18 cellular contexts compared by ENCODE assay signal in the genomic region with DNA sequence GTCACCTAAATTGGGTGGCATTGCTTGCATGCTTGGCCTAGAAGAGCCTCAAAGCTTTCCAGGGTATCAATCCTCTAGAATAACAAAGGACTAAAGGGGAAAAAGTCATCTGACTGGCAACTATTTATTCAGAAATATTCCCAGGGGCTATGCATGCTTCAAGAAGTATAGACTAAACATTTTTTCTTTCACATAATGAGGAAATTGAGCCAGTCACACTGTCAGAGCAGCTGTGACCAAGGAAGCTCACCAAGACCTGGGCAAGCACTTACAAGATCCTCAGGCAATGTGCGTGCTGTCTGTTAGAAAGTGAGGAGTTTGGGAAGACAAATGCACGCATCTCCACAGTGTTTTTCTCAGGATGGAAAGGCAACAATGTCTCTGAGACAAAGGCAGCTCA.
DNase-seq lines count a peak whose midpoint lies in the region; ATAC-seq and TF ChIP-seq lines count a peak whose summit lies in the region.
"Had no signal": no experiment of that assay in that cellular context is flagged by ENCODE, and none has a peak within 500 bp of the region (broad histone marks: within the 10 kb centered on the region; RNA-seq: fewer than 3 reads in every experiment).

No MANE protein-coding gene starts in this region.

- DNase-seq in HAP-1 (ENCODE audit: low spot score in 2 of 2) (peak; percentile 61 to 82), NCI-H69 (lab: John Stamatoyannopoulos, UW) (peak; percentile 36), chondrocyte (ENCODE audit: low spot score) (no peak), osteocyte (ENCODE audit: extremely low spot score, unreplicated experiment) (no peak)
- DNase-seq: CD4-positive, alpha-beta T cell; COR-L47; DMS79; GOT3; Karpas-422; NCI-H1694; NCI-H2081 treated with DMSO at 0.1 percent for 48 hours; NCI-H2227 treated with DMSO at 0.1 percent for 48 hours; NCI-H510A; NCI-H774; NK-92 treated with Interleukin-12 subunit alpha and Interleukin-12 subunit beta, amount 100 ng/mL, for 24 hours had no signal

- H3K4me1 Mint-ChIP-seq in chondrocyte (ENCODE audit: low read depth) (peaks cover 22% of the 10 kb centered on the region), osteocyte (ENCODE audit: unreplicated experiment) (peaks cover 20% of the 10 kb centered on the region)

- H3K27me3 Mint-ChIP-seq in chondrocyte (ENCODE audit: low read depth) (no peaks in the 10 kb centered on the region), osteocyte (ENCODE audit: unreplicated experiment) (no peaks in the 10 kb centered on the region)

- peak overlapping the region; percentile 71 for H3K27ac Mint-ChIP-seq in chondrocyte (ENCODE audit: unreplicated experiment)
- peak overlapping the region; percentile 61 for H3K27ac Mint-ChIP-seq in osteocyte (ENCODE audit: unreplicated experiment)
- H3K27ac Mint-ChIP-seq: CD4-positive, alpha-beta T cell had no signal

- H3K9me3 Mint-ChIP-seq in chondrocyte (ENCODE audit: low read depth): peaks cover 3% of the 10 kb centered on the region
- H3K9me3 Mint-ChIP-seq in osteocyte (ENCODE audit: unreplicated experiment): no peaks in the 10 kb centered on the region
- H3K9me3 Mint-ChIP-seq: CD4-positive, alpha-beta T cell had no signal

- H3K9me3 ChIP-seq in HAP-1: no peaks in the 10 kb centered on the region

- TF ChIP-seq CTCF in chondrocyte (IDR thresholded peaks at IDR 0.05): no peak
- no peak for TF ChIP-seq CTCF in osteocyte (IDR thresholded peaks at IDR 0.05)

- in situ Hi-C loops in HAP-1 (cut with MboI; ENCODE audit: low sequenced_read_pairs): no loop called here

- ATAC-seq in GM21723 (IDR thresholded peaks at IDR 0.05; ENCODE audit: unreplicated experiment) (no peak), HG03439 (IDR thresholded peaks at IDR 0.05; ENCODE audit: unreplicated experiment) (no peak), HG03457 (IDR thresholded peaks at IDR 0.05; ENCODE audit: unreplicated experiment) (no peak)

- H3K36me3 Mint-ChIP-seq in chondrocyte (ENCODE audit: low read depth): no peaks in the 10 kb centered on the region
- no peaks in the 10 kb centered on the region for H3K36me3 Mint-ChIP-seq in osteocyte (ENCODE audit: unreplicated experiment)

- no peaks in the 10 kb centered on the region for H3K36me3 ChIP-seq in HAP-1 (replicated peaks)

- H3K4me1 ChIP-seq in HAP-1: peaks cover 20% of the 10 kb centered on the region

- H3K4me3 ChIP-seq in HAP-1: no peak overlapping the region

- no peak overlapping the region for H3K4me3 Mint-ChIP-seq in chondrocyte (ENCODE audit: unreplicated experiment)
- no peak overlapping the region for H3K4me3 Mint-ChIP-seq in osteocyte (ENCODE audit: unreplicated experiment)
- H3K4me3 Mint-ChIP-seq: CD4-positive, alpha-beta T cell had no signal

- H3K27me3 ChIP-seq in HAP-1 (ENCODE audit: low read depth): no peaks in the 10 kb centered on the region

Comparison
In these comparisons a context has a peak if more than half of its experiments do, and no peak if none do; other contexts are left out.
1. DNase-seq: peak in HAP-1 (2 of 2) and NCI-H69 (single experiment); none in chondrocyte (single experiment) and osteocyte (single experiment).